In the genomic region with DNA sequence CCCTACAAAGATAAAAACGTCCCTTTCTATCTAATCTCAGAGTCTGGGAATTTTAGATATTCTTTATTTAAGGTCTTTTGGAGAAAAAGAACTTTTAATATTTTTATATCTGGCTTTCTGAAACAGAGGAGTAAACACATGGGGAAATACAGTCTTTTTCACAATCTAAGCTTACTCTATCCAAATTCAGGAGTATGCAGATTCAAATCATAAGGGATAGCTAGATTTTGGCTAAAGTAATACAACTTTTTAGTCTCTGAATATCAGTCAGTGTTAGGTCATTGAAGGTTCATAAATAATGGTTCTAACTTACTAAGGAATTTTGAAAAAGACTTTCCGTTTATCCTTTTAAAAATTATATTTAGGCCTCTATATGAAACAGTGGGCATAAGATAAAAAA, we compare ENCODE assay signal across 33 cellular contexts.
"Had no signal": no experiment of that assay in that cellular context is flagged by ENCODE, and none has a peak within 500 bp of the region (broad histone marks: within the 10 kb centered on the region; RNA-seq: fewer than 3 reads in every experiment).

No MANE protein-coding gene starts in this region.

- H3K36me3 ChIP-seq: adrenal gland, ascending aorta, brain microvascular endothelial cell, breast epithelium, cardiac muscle cell had no signal

- H3K4me3 ChIP-seq: adrenal gland, ascending aorta, body of pancreas, breast epithelium, cardiac muscle cell had no signal

- H3K4me1 ChIP-seq: adrenal gland, ascending aorta, body of pancreas, breast epithelium had no signal

- H3K27me3 ChIP-seq: adrenal gland, ascending aorta, body of pancreas, brain microvascular endothelial cell, breast epithelium, cardiac muscle cell had no signal

- DNase-seq: activated effector memory CD4-positive, alpha-beta T cell treated with anti-CD3 and anti-CD28 coated beads, Interleukin-2, amount 50 U/mL, for 16 hours; activated effector memory CD4-positive, alpha-beta T cell treated with Interleukin-2 at 50 U/mL for 16 hours; activated gamma-delta T cell; activated gamma-delta T cell treated with Interleukin-2 at 50 U/mL for 16 hours; activated naive CD4-positive, alpha-beta T cell; activated naive CD4-positive, alpha-beta T cell treated with anti-CD3 and anti-CD28 coated beads for 36 hours; activated naive CD4-positive, alpha-beta T cell treated with anti-CD3 and anti-CD28 coated beads, Interleukin-2, amount 10 ng/mL, durations not matched to agents 7 days and 5 days; activated naive CD4-positive, alpha-beta T cell treated with anti-CD3 and anti-CD28 coated beads, Interleukin-2, amount 50 U/mL, for 16 hours; activated naive CD4-positive, alpha-beta T cell treated with Interleukin-2 at 50 U/mL for 16 hours; activated naive CD8-positive, alpha-beta T cell treated with anti-CD3 and anti-CD28 coated beads for 36 hours; activated naive CD8-positive, alpha-beta T cell treated with anti-CD3 and anti-CD28 coated beads, Interleukin-2, amount 10 ng/mL, durations not matched to agents 7 days and 5 days; activated naive CD8-positive, alpha-beta T cell treated with anti-CD3 and anti-CD28 coated beads, Interleukin-2, amount 50 U/mL, for 24 hours; activated T-cell treated with anti-CD3 and anti-CD28 coated beads for 4 hours; activated T-cell treated with anti-CD3 and anti-CD28 coated beads, Interleukin-2, amount 50 U/mL, for 1 hour; activated T-cell treated with anti-CD3 and anti-CD28 coated beads, Interleukin-2, amount 50 U/mL, for 24 hours; activated T-cell treated with anti-CD3 and anti-CD28 coated beads, Interleukin-2, amount 50 U/mL, for 4 hours; activated T-cell treated with anti-CD3 and anti-CD28 coated beads, Interleukin-2, amount 50 U/mL, for 48 hours; activated T-cell treated with anti-CD3 and anti-CD28 coated beads, Interleukin-2, amount 50 U/mL, for 72 hours; adrenal gland; amniotic stem cell; amygdala; anterior cingulate cortex; aorta; body of pancreas; brain microvascular endothelial cell; caudate nucleus; central memory CD4-positive, alpha-beta T cell; cerebellar nuclear complex had no signal

- H3K27ac ChIP-seq: adrenal gland, ascending aorta, body of pancreas, brain microvascular endothelial cell, breast epithelium, cardiac muscle cell had no signal

- H3K9me3 ChIP-seq: adrenal gland, ascending aorta, body of pancreas, breast epithelium had no signal

- ATAC-seq: activated naive CD4-positive, alpha-beta T cell treated with anti-CD3 and anti-CD28 coated beads, Interleukin-2, amount 50 U/mL, for 72 hours; activated naive CD8-positive, alpha-beta T cell treated with anti-CD3 and anti-CD28 coated beads, Interleukin-2, amount 50 U/mL, for 24 hours; activated T-cell treated with anti-CD3 and anti-CD28 coated beads, Interleukin-2, amount 50 U/mL, for 4 hours; activated T-cell treated with anti-CD3 and anti-CD28 coated beads, Interleukin-2, amount 50 U/mL, for 72 hours; activated T-helper 17 cell treated with anti-CD3 and anti-CD28 coated beads, Interleukin-2, amount 50 U/mL, for 72 hours; body of pancreas had no signal
